Comparison of ENCODE assay signal across 6 cellular contexts in genomic region chr17:75869282-75870141, GRCh38. TPM values are rescaled to one million over a fixed set of nuclear protein-coding genes. Genes with fewer than 3 reads are reported as not detected.
DNase-seq lines count a peak whose midpoint lies in the region; ATAC-seq and TF ChIP-seq lines count a peak whose summit lies in the region.

No MANE protein-coding gene starts in this region.

- H3K4me3 ChIP-seq in fibroblast of pulmonary artery (replicated peaks; ENCODE audit: low read depth, low read length), result peak overlapping the region; percentile 3
- H3K4me3 ChIP-seq in smooth muscle cell, result no peak overlapping the region

- 76% methylated on average over 23 of the region's 23 CpGs for WGBS in smooth muscle cell (ENCODE audit: low lambda C conversion rate)

- H3K27me3 ChIP-seq in smooth muscle cell (ENCODE audit: low read depth), result no peaks in the 10 kb centered on the region

- H3K4me2 ChIP-seq in smooth muscle cell, result no peak overlapping the region

- no peak overlapping the region for H3K27ac ChIP-seq in smooth muscle cell (ENCODE audit: low read depth)

- H3K9ac ChIP-seq in smooth muscle cell (ENCODE audit: low read depth), result no peak overlapping the region

- DNase-seq in NCI-H69 (lab: John Stamatoyannopoulos, UW) (peak; percentile 40), fibroblast of pulmonary artery (ENCODE audit: low read depth) (peak; percentile 79), smooth muscle cell (lab: John Stamatoyannopoulos, UW; ENCODE audit: unreplicated experiment) (no peak), glomerular visceral epithelial cell (ENCODE audit: extremely low spot score) (no peak), COLO668 (lab: John Stamatoyannopoulos, UW; ENCODE audit: unreplicated experiment) (no peak)

- H3F3A ChIP-seq in smooth muscle cell (ENCODE audit: low read depth), result no peaks in the 10 kb centered on the region

- ATAC-seq in HG02642 (IDR thresholded peaks at IDR 0.05; ENCODE audit: poor library complexity, unreplicated experiment), result no peak

- H3K4me1 ChIP-seq in smooth muscle cell (ENCODE audit: low read depth), result no peaks in the 10 kb centered on the region

- no peaks in the 10 kb centered on the region for H3K36me3 ChIP-seq in smooth muscle cell (ENCODE audit: low read depth)

- H3K79me2 ChIP-seq in smooth muscle cell (ENCODE audit: low read depth), result no peaks in the 10 kb centered on the region

- TF ChIP-seq CTCF in fibroblast of pulmonary artery (IDR thresholded peaks at IDR 0.05; ENCODE audit: low read length, missing control alignments) (no peak), smooth muscle cell (IDR thresholded peaks at IDR 0.05; ENCODE audit: borderline replicate concordance, insufficient read depth, poor library complexity, severe bottlenecking) (no peak)

- H3K9me3 ChIP-seq in smooth muscle cell (replicated peaks; ENCODE audit: low read depth), result no peaks in the 10 kb centered on the region

- no peaks in the 10 kb centered on the region for H4K20me1 ChIP-seq in smooth muscle cell (ENCODE audit: low read depth)

- H2AFZ ChIP-seq in smooth muscle cell (ENCODE audit: low read depth), result peak overlapping the region; percentile 2

RNA-seq across cellular contexts. Expression of gene TRIM47, which starts 8.9 kb away (rescaled TPM):
- total RNA-seq in smooth muscle cell, result 3.8 and 8.7 TPM in 2 replicates
- polyA plus RNA-seq in smooth muscle cell, result 16.1 and 31.7 TPM in 2 replicates

RNA-seq across cellular contexts. Expression of gene WBP2, which starts 14.4 kb away (rescaled TPM):
- 26.4 and 27.6 TPM in 2 replicates for total RNA-seq in smooth muscle cell
- 91.4 and 111 TPM in 2 replicates for polyA plus RNA-seq in smooth muscle cell

RNA-seq across cellular contexts. Expression of gene UNC13D, which starts 25.3 kb away (rescaled TPM):
- total RNA-seq in smooth muscle cell, result 4.5 TPM in 2 replicates
- 2.4 and 9.6 TPM in 2 replicates for polyA plus RNA-seq in smooth muscle cell

RNA-seq across cellular contexts. Expression of gene TRIM65, which starts 27.2 kb away (rescaled TPM):
- total RNA-seq in smooth muscle cell, result 9.8 and 13.3 TPM in 2 replicates
- polyA plus RNA-seq in smooth muscle cell, result 15.4 and 17.4 TPM in 2 replicates

RNA-seq across cellular contexts. Expression of gene MRPL38, which starts 35.2 kb away (rescaled TPM):
- total RNA-seq in smooth muscle cell, result 32.6 and 48.4 TPM in 2 replicates
- 90.5 and 107 TPM in 2 replicates for polyA plus RNA-seq in smooth muscle cell

Comparison
In these comparisons a context has a peak if more than half of its experiments do, and no peak if none do; other contexts are left out.
1. DNase-seq: peak in NCI-H69 (single experiment) and fibroblast of pulmonary artery (single experiment); none in smooth muscle cell (single experiment), glomerular visceral epithelial cell (single experiment) and COLO668 (single experiment).